15 cellular contexts compared by ENCODE assay signal in genomic region chr20:17928633-17929311, GRCh38. TPM values are rescaled to one million over a fixed set of nuclear protein-coding genes. Genes with fewer than 3 reads are reported as not detected.
DNase-seq lines count a peak whose midpoint lies in the region; ATAC-seq and TF ChIP-seq lines count a peak whose summit lies in the region.
"Had no signal": no experiment of that assay in that cellular context is flagged by ENCODE, and none has a peak within 500 bp of the region (broad histone marks: within the 10 kb centered on the region; RNA-seq: fewer than 3 reads in every experiment).

No MANE protein-coding gene starts in this region.

- intact Hi-C loops in Right ventricle myocardium superior (cut with DNase I) (no loop called here), Right ventricle myocardium inferior (cut with DNase I) (no loop called here)

- H4K5ac ChIP-seq in mesendoderm (ENCODE audit: low read length) = no peak overlapping the region

- H3K36me3 Mint-ChIP-seq in type B pancreatic cell = peaks cover 4% of the 10 kb centered on the region

- H3K9me3 Mint-ChIP-seq in type B pancreatic cell = no peaks in the 10 kb centered on the region

- H3K4ac ChIP-seq in mesendoderm (ENCODE audit: low read depth, low read length) = no peak overlapping the region

- H3K27ac Mint-ChIP-seq in type B pancreatic cell = peak overlapping the region; percentile 56

- H2BK15ac ChIP-seq in mesendoderm (replicated peaks; ENCODE audit: low read depth) = no peak overlapping the region

- H3K27ac ChIP-seq in Peyer's patch = peak overlapping the region in 3 of 4 donors; percentile 46 to 63 (median 63)
- no peak overlapping the region for H3K27ac ChIP-seq in mesendoderm (ENCODE audit: low read depth, low read length)

- peaks cover 0 to 38% (median 6%) of the 10 kb centered on the region in 4 donors for H3K4me1 ChIP-seq in Peyer's patch
- no peaks in the 10 kb centered on the region for H3K4me1 ChIP-seq in mesendoderm (ENCODE audit: control insufficient read depth, low read depth, low read length)

- DNase-seq in Right ventricle myocardium superior (no peak), Right ventricle myocardium inferior (ENCODE audit: missing footprints) (no peak), Peyer's patch (peak in 2 of 3 donors; percentile 53 to 70), mesendoderm (peak; percentile 55), type B pancreatic cell (ENCODE audit: extremely low spot score, unreplicated experiment) (no peak), inferior parietal cortex (ENCODE audit: extremely low spot score) (no peak)
- DNase-seq: ACHN; activated CD4-positive, alpha-beta T cell treated with anti-CD3 and anti-CD28 coated beads for 48 hours; activated T-cell treated with anti-CD3 and anti-CD28 coated beads, Interleukin-2, amount 50 U/mL, for 48 hours; Calu3; hypothalamus; NCI-H524 treated with DMSO at 0.1 percent for 48 hours; RPMI8226 had no signal

- H4K8ac ChIP-seq in mesendoderm (ENCODE audit: low read depth, low read length) = no peak overlapping the region

- H3K9me3 ChIP-seq in Peyer's patch = no peaks in the 10 kb centered on the region

- no peak overlapping the region for H2BK5ac ChIP-seq in mesendoderm (ENCODE audit: low read length)

- peaks cover 22% of the 10 kb centered on the region for H3K4me1 Mint-ChIP-seq in type B pancreatic cell (ENCODE audit: unreplicated experiment)

- H3K4me3 ChIP-seq in Peyer's patch (no peak overlapping the region), mesendoderm (ENCODE audit: low read length) (no peak overlapping the region)

- peak; percentile 35 for ATAC-seq in Right ventricle myocardium superior (ENCODE audit: poor library complexity)
- ATAC-seq in Right ventricle myocardium inferior = no peak
- no peak for ATAC-seq in GM19035 (IDR thresholded peaks at IDR 0.05; ENCODE audit: unreplicated experiment)
- ATAC-seq in HG03045 (IDR thresholded peaks at IDR 0.05; ENCODE audit: unreplicated experiment) = no peak

- H3K36me3 ChIP-seq in Peyer's patch (no peaks in the 10 kb centered on the region), mesendoderm (ENCODE audit: control insufficient read depth, insufficient read depth, low read length) (no peaks in the 10 kb centered on the region)

- no peaks in the 10 kb centered on the region for H3K79me1 ChIP-seq in mesendoderm (ENCODE audit: low read length)

- H2BK120ac ChIP-seq in mesendoderm (ENCODE audit: low read depth, low read length) = no peak overlapping the region

- WGBS in mesendoderm (ENCODE audit: extremely low coverage, insufficient coverage, low lambda C conversion rate) = no CpG with 5 or more reads among the region's 22 CpGs

- no peak overlapping the region for H3K18ac ChIP-seq in mesendoderm (ENCODE audit: low read length)

- H3K79me2 ChIP-seq in mesendoderm (ENCODE audit: control insufficient read depth, insufficient read depth, low read length) = no peaks in the 10 kb centered on the region

- TF ChIP-seq CTCF in Peyer's patch (IDR thresholded peaks at IDR 0.05) (no peak), type B pancreatic cell (conservative IDR thresholded peaks at IDR 0.05) (no peak)

- H2AK5ac ChIP-seq in mesendoderm (ENCODE audit: low read length) = no peak overlapping the region

- H3K23ac ChIP-seq in mesendoderm (ENCODE audit: low read length) = no peak overlapping the region

- peaks cover 5% of the 10 kb centered on the region for H3K27me3 Mint-ChIP-seq in type B pancreatic cell

- H3K4me2 ChIP-seq in mesendoderm (ENCODE audit: low read length) = no peak overlapping the region

- H3K56ac ChIP-seq in mesendoderm (ENCODE audit: low read length) = no peak overlapping the region

- H3K9ac ChIP-seq in mesendoderm (ENCODE audit: low read length) = no peak overlapping the region

- H3K27me3 ChIP-seq in Peyer's patch = no peaks in the 10 kb centered on the region
- H3K27me3 ChIP-seq in mesendoderm (ENCODE audit: insufficient read depth, low read length, poor library complexity) = no peaks in the 10 kb centered on the region

- no peak for TF ChIP-seq POLR2A in Peyer's patch (IDR thresholded peaks at IDR 0.05)

- H3K4me3 Mint-ChIP-seq in type B pancreatic cell = peak overlapping the region; percentile 45

RNA-seq across cellular contexts. Expression of gene SNX5, which starts 39.8 kb away (rescaled TPM):
- total RNA-seq in Right ventricle myocardium superior = 39.9 TPM
- total RNA-seq in Right ventricle myocardium inferior = 45.0 TPM
- 100 to 1,000 TPM; 131 to 257 (median 132) TPM for total RNA-seq in Peyer's patch
- polyA plus RNA-seq in mesendoderm (2013, experiment 1 of 2) = 218 TPM
- 220 TPM for polyA plus RNA-seq in mesendoderm (2013, experiment 2 of 2)
- 87.4 and 115 TPM in 2 replicates for total RNA-seq in type B pancreatic cell (ENCODE audit: low replicate concordance)

RNA-seq across cellular contexts. Expression of gene MGME1, which starts 40.0 kb away (rescaled TPM):
- total RNA-seq in Right ventricle myocardium superior = 14.2 TPM
- 13.0 TPM for total RNA-seq in Right ventricle myocardium inferior
- total RNA-seq in Peyer's patch = 10 to 100 TPM; 16.1 to 38.0 (median 19.0) TPM
- polyA plus RNA-seq in mesendoderm (2013, experiment 1 of 2) = 38.1 TPM
- polyA plus RNA-seq in mesendoderm (2013, experiment 2 of 2) = 38.2 TPM
- total RNA-seq in type B pancreatic cell (ENCODE audit: low replicate concordance) = 31.2 and 32.7 TPM in 2 replicates

Comparison
In these comparisons a context has a peak if more than half of its experiments do, and no peak if none do; other contexts are left out.
1. DNase-seq: peak in Peyer's patch (2 of 3) and mesendoderm (single experiment); none in Right ventricle myocardium superior (single experiment), Right ventricle myocardium inferior (single experiment), type B pancreatic cell (single experiment) and inferior parietal cortex (single experiment).